Comparison of ENCODE assay signal across 39 cellular contexts in the genomic region with DNA sequence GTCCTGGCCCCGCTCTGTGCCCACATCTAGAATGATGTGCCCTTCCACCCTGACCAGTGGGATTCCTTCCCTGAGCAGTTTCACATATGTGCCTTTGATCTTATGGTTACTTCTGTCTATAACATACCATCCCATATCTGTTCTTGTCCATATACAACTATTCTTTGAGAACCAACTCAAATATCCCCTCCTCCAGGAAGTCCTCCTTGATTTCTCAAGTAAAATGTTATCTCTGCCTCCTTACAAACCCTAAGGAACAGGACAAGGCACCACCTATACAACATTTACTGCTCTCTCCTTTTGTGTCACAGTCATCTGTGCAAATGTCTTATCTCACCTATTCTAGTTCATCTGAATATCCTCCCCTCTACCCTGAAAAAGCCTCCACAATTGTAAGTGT. TPM values are rescaled to one million over a fixed set of nuclear protein-coding genes. Genes with fewer than 3 reads are reported as not detected.
"Had no signal": no experiment of that assay in that cellular context is flagged by ENCODE, and none has a peak within 500 bp of the region (broad histone marks: within the 10 kb centered on the region; RNA-seq: fewer than 3 reads in every experiment).

No MANE protein-coding gene starts in this region.

- H3K4me3 ChIP-seq: MG63 had no signal

- H3K36me3 ChIP-seq: MG63 had no signal

- DNase-seq: Karpas-422, Kasumi-1, MG63, MM.1S, MV-4-11, NCI-H1048, NCI-H1092, NCI-H1092 treated with DMSO at 0.1 percent for 48 hours, NCI-H1105, NCI-H1105 treated with DMSO at 0.1 percent for 48 hours, NCI-H1417, NCI-H1417 treated with DMSO at 0.1 percent for 48 hours, NCI-H1436, NCI-H1436 treated with DMSO at 0.1 percent for 48 hours, NCI-H146, NCI-H1694, NCI-H1694 treated with DMSO at 0.1 percent for 48 hours, NCI-H187, NCI-H187 treated with DMSO at 0.1 percent for 48 hours, NCI-H1930, NCI-H2029, NCI-H2029 treated with DMSO at 0.1 percent for 48 hours, NCI-H2081 treated with DMSO at 0.1 percent for 48 hours, NCI-H2107, NCI-H2171, NCI-H2171 treated with DMSO at 0.1 percent for 48 hours, NCI-H2227 treated with DMSO at 0.1 percent for 48 hours, NCI-H226, NCI-H345, NCI-H446, NCI-H446 treated with DMSO at 0.1 percent for 48 hours, NCI-H510A, NCI-H510A treated with DMSO at 0.1 percent for 48 hours, NCI-H524, NCI-H524 treated with DMSO at 0.1 percent for 48 hours had no signal

- H3K9me3 ChIP-seq: MG63 had no signal

RNA-seq across cellular contexts. Expression of a gene that starts 28.2 kb away (rescaled TPM):
- total RNA-seq: LHCN-M2, M059J, MCF 10A, NCI-H460 had no signal
